17 cellular contexts compared by ENCODE assay signal in genomic region chr13:77219401-77219800, GRCh38.
"Had no signal": no experiment of that assay in that cellular context is flagged by ENCODE, and none has a peak within 500 bp of the region (broad histone marks: within the 10 kb centered on the region; RNA-seq: fewer than 3 reads in every experiment).

No MANE protein-coding gene starts in this region.

- H3K27me3 ChIP-seq: dorsolateral prefrontal cortex, sigmoid colon, spleen, stomach, testis, upper lobe of right lung had no signal

- H3K27ac ChIP-seq: dorsolateral prefrontal cortex, parathyroid adenoma, sigmoid colon, stomach, testis, upper lobe of right lung, VCaP had no signal

- H3K9me3 Mint-ChIP-seq: activated naive CD4-positive, alpha-beta T cell treated with anti-CD3 and anti-CD28 coated beads, Interleukin-2, amount 50 U/mL, for 72 hours; endodermal cell; naive thymus-derived CD8-positive, alpha-beta T cell had no signal

- H3K27me3 Mint-ChIP-seq: naive thymus-derived CD8-positive, alpha-beta T cell had no signal

- ATAC-seq: activated naive CD4-positive, alpha-beta T cell treated with anti-CD3 and anti-CD28 coated beads, Interleukin-2, amount 50 U/mL, for 72 hours; mucosa of descending colon; naive thymus-derived CD8-positive, alpha-beta T cell; upper lobe of right lung had no signal

- H3K4me3 Mint-ChIP-seq: endodermal cell; naive thymus-derived CD8-positive, alpha-beta T cell had no signal

- DNase-seq: activated CD4-positive, alpha-beta T cell treated with anti-CD3 and anti-CD28 coated beads for 1 hour; activated CD4-positive, alpha-beta T cell treated with anti-CD3 and anti-CD28 coated beads, Interleukin-2, amount 50 U/mL, for 4 hours; activated gamma-delta T cell; activated T-cell treated with anti-CD3 and anti-CD28 coated beads, Interleukin-2, amount 50 U/mL, for 1 hour; dorsolateral prefrontal cortex; endodermal cell; head of caudate nucleus; mucosa of descending colon; naive thymus-derived CD8-positive, alpha-beta T cell; sigmoid colon; spleen; stomach; testis; upper lobe of right lung had no signal

- H3K4me3 ChIP-seq: dorsolateral prefrontal cortex, mucosa of descending colon, sigmoid colon, spleen, stomach, testis, upper lobe of right lung had no signal
